Comparison of ENCODE assay signal across 1 cellular context in the genomic region with DNA sequence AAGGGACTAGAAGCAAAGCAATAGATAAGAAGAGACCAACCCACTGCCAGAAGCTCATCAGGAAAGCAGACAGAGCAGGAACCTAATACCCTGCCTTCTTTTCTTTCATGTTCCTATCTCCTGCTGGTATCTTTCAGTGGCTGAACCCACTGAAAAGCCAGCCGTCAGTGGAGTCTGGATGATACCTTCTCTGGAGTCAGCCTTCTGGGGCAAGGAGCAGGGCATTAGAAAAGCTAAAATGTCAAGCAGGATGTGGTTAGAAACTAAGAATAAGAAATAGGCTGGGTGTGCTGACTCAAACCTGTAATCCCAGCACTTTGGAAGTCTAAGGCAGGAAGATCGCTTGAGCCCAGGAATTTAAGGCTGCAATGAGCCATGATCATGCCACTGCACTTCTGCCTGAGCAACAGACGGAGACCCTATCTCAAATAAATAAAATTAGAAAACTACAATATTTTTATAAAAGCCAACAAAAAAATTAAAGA.
TF ChIP-seq lines count a peak whose summit lies in the region.

No MANE protein-coding gene starts in this region.

TF ChIP-seq in GM23338, 12 proteins besides CTCF, POLR2A, EP300 and RAD21 (continued from another document):
- TF ChIP-seq, protein P1, sequence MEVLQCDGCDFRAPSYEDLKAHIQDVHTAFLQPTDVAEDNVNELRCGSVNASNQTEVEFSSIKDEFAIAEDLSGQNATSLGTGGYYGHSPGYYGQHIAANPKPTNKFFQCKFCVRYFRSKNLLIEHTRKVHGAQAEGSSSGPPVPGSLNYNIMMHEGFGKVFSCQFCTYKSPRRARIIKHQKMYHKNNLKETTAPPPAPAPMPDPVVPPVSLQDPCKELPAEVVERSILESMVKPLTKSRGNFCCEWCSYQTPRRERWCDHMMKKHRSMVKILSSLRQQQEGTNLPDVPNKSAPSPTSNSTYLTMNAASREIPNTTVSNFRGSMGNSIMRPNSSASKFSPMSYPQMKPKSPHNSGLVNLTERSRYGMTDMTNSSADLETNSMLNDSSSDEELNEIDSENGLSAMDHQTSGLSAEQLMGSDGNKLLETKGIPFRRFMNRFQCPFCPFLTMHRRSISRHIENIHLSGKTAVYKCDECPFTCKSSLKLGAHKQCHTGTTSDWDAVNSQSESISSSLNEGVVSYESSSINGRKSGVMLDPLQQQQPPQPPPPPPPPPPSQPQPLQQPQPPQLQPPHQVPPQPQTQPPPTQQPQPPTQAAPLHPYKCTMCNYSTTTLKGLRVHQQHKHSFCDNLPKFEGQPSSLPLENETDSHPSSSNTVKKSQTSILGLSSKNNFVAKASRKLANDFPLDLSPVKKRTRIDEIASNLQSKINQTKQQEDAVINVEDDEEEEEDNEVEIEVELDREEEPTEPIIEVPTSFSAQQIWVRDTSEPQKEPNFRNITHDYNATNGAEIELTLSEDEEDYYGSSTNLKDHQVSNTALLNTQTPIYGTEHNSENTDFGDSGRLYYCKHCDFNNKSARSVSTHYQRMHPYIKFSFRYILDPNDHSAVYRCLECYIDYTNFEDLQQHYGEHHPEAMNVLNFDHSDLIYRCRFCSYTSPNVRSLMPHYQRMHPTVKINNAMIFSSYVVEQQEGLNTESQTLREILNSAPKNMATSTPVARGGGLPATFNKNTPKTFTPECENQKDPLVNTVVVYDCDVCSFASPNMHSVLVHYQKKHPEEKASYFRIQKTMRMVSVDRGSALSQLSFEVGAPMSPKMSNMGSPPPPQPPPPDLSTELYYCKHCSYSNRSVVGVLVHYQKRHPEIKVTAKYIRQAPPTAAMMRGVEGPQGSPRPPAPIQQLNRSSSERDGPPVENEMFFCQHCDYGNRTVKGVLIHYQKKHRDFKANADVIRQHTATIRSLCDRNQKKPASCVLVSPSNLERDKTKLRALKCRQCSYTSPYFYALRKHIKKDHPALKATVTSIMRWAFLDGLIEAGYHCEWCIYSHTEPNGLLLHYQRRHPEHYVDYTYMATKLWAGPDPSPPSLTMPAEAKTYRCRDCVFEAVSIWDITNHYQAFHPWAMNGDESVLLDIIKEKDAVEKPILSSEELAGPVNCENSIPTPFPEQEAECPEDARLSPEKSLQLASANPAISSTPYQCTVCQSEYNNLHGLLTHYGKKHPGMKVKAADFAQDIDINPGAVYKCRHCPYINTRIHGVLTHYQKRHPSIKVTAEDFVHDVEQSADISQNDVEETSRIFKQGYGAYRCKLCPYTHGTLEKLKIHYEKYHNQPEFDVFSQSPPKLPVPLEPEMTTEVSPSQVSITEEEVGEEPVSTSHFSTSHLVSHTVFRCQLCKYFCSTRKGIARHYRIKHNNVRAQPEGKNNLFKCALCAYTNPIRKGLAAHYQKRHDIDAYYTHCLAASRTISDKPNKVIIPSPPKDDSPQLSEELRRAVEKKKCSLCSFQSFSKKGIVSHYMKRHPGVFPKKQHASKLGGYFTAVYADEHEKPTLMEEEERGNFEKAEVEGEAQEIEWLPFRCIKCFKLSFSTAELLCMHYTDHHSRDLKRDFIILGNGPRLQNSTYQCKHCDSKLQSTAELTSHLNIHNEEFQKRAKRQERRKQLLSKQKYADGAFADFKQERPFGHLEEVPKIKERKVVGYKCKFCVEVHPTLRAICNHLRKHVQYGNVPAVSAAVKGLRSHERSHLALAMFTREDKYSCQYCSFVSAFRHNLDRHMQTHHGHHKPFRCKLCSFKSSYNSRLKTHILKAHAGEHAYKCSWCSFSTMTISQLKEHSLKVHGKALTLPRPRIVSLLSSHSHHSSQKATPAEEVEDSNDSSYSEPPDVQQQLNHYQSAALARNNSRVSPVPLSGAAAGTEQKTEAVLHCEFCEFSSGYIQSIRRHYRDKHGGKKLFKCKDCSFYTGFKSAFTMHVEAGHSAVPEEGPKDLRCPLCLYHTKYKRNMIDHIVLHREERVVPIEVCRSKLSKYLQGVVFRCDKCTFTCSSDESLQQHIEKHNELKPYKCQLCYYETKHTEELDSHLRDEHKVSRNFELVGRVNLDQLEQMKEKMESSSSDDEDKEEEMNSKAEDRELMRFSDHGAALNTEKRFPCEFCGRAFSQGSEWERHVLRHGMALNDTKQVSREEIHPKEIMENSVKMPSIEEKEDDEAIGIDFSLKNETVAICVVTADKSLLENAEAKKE (CRISPR knock-in tag; IDR thresholded peaks at IDR 0.05): no peak
TF ChIP-seq in GM23338: peak in this region for 0.
